In the genomic region with DNA sequence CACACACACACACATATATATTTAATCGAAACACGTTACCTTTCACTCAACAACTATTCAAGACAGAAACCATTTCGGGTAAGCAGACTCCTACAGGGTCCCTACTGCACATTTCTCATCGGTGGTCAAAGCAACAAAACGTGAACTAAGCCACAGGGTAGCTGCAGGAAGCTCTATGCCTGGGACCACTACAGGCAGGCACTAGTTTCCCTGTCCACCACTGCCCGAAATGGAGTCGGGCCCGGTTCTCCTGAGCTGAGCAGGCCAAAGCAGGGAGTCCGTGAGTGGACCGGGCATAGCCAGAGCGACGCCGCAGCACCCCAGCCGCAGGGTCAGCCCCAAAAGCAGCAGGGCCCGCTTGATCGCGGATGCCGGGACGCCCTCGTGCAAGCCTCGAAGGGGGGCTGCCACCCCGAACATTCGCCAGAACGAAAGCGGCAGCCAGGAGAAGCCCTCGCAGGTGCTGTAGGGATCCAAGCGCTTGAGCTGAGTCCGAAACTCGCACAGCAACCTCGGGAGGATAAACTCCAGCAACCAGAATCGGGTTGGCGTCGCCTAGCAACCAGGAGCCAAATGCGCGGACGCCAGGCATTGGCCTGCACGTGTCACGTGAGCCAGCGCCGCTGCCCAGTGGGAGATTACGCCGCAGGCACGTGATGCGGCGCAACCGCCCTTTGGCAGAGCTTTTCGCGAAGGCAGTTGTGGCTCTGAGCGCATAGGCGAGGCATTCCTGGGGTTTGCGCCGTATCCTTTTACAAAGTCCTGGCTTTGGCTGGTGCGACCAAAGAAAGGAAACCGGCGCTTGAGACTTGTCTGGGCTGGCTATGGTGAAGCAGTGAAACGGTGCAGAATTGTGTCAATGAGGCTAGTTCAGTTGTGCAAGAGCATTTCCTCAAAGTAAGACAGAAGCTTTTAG, we compare ENCODE assay signal across 8 cellular contexts. TPM values are rescaled to one million over a fixed set of nuclear protein-coding genes. Genes with fewer than 3 reads are reported as not detected.
DNase-seq lines count a peak whose midpoint lies in the region; ATAC-seq, FAIRE-seq and TF ChIP-seq lines count a peak whose summit lies in the region.

No MANE protein-coding gene starts in this region.

- peak overlapping the region; percentile 7 to 87; a peak in 2 of 4 replicates for H3K9ac ChIP-seq in K562 (ENCODE audit: insufficient read depth in 1 of 2, low read depth in 2 of 2, low read length in 2 of 2)

- peak; percentile 97 for DNase-seq in GM12891 (ENCODE audit: insufficient read length, low spot score)
- peak; percentile 78 to 87 for DNase-seq in NCI-H187 (lab: John Stamatoyannopoulos, UW)
- peak; percentile 81 to 88 (median 84) for DNase-seq in K562 (ENCODE audit: extremely low read depth in 1 of 4, low spot score in 3 of 4)
- DNase-seq in hippocampal formation (lab: John Stamatoyannopoulos, UW), result peak; percentile 91 to 93
- peak; percentile 92 for DNase-seq in renal cortical epithelial cell (ENCODE audit: low read depth)
- peak; percentile 97 to 98 for DNase-seq in vagina (ENCODE audit: extremely low spot score in 2 of 2)

- TF ChIP-seq EP300 in K562 (IDR thresholded peaks at IDR 0.05; ENCODE audit: low read length), result no peak

- H3K27me3 ChIP-seq in K562 (ENCODE audit: control insufficient read depth in 2 of 2, insufficient read depth in 2 of 2, low read length in 2 of 2), result no peaks in the 10 kb centered on the region
- H3K27me3 ChIP-seq in vagina, result no peaks in the 10 kb centered on the region

- POLR2A ChIA-PET in K562 (lab: Yijun Ruan, JAX), result interaction anchor here (0.6 to 1.6 kb wide), 5 partner anchors 9 to 450 kb away, joined by 3 to 5 read pairs (median 3); no protein-coding TSS in a partner anchor

- intact Hi-C loops in K562 (cut with micrococcal nuclease) (no loop called here), vagina (cut with DNase I) (no loop called here)

- no peaks in the 10 kb centered on the region for H3K36me3 ChIP-seq in K562 (ENCODE audit: control insufficient read depth, insufficient read depth, low read length)
- H3K36me3 ChIP-seq in vagina, result no peaks in the 10 kb centered on the region

- no TSS peak for BruUV-seq in K562 (replicated peaks; lab: Mats Ljungman, UMichigan)

- TF ChIP-seq CTCF in K562 (IDR thresholded peaks at IDR 0.05 in 2 of 3, conservative IDR thresholded peaks at IDR 0.05 in 1 of 3; ENCODE audit: insufficient read depth in 2 of 3, low read depth in 1 of 3, low read length in 3 of 3), result no peak
- TF ChIP-seq CTCF in vagina (IDR thresholded peaks at IDR 0.05), result no peak

- CTCF ChIA-PET in K562 (lab: Yijun Ruan, JAX; ENCODE audit: low intra/inter-chr PET ratio), result no interaction called here

- no peaks in the 10 kb centered on the region for H4K20me1 ChIP-seq in K562 (replicated peaks; ENCODE audit: control insufficient read depth, insufficient read depth, low read length)

- 50% methylated on average over 49 of the region's 56 CpGs for WGBS in K562 (ENCODE audit: insufficient coverage, low coverage, missing lambda C conversion rate)

- H2AFZ ChIP-seq in K562 (ENCODE audit: low read depth, low read length), result peak overlapping the region; percentile 83

- no peaks in the 10 kb centered on the region for H3K9me3 ChIP-seq in K562 (replicated peaks; ENCODE audit: control insufficient read depth, insufficient read depth, low read depth, low read length)
- H3K9me3 ChIP-seq in vagina, result no peaks in the 10 kb centered on the region

- in situ Hi-C loops in K562 (cut with MboI), result no loop called here

- H3K79me2 ChIP-seq in K562 (ENCODE audit: control insufficient read depth, insufficient read depth, low read length), result no peaks in the 10 kb centered on the region

- H3K4me1 ChIP-seq in K562 (replicated peaks in 1 of 2; ENCODE audit: control insufficient read depth in 2 of 2, insufficient read depth in 2 of 2, low read length in 2 of 2) (peaks cover 0 to 20% of the 10 kb centered on the region in 2 experiments; a peak in 3 of 5 replicates), vagina (peaks cover 27% of the 10 kb centered on the region)

- peak overlapping the region; percentile 32 for H3K4me3 ChIP-seq in K562
- peak overlapping the region; percentile 73 to 83 for H3K4me3 ChIP-seq in vagina

- peak overlapping the region; percentile 76 for H3K4me2 ChIP-seq in K562 (ENCODE audit: insufficient read depth, low read length)

- H3K9me1 ChIP-seq in K562 (ENCODE audit: control insufficient read depth, insufficient read depth, low read length), result no peaks in the 10 kb centered on the region

- no peak overlapping the region; the same call in 2 of the 3 replicates for H3K27ac ChIP-seq in K562 (ENCODE audit: extremely low read depth, low read depth, low read length)
- peak overlapping the region; percentile 90 for H3K27ac ChIP-seq in vagina

- ATAC-seq in HG02840 (IDR thresholded peaks at IDR 0.05; ENCODE audit: low FRiP score, unreplicated experiment) (peak; percentile 83), K562 (peak; percentile 88)

- no peak for TF ChIP-seq RAD21 in K562 (CRISPR knock-in tag; conservative IDR thresholded peaks at IDR 0.05 in 1 of 2, IDR thresholded peaks at IDR 0.05 in 1 of 2)

- peak; percentile 66; the same call in 1 of the 2 replicates for TF ChIP-seq POLR2A in GM12891 (IDR thresholded peaks at IDR 0.05; ENCODE audit: low read depth, low read length)
- no peak for TF ChIP-seq POLR2A in K562 (conservative IDR thresholded peaks at IDR 0.05)
- no peak for TF ChIP-seq POLR2A in vagina (IDR thresholded peaks at IDR 0.05)

- FAIRE-seq in GM12891 (lab: Jason Lieb, UNC) (peak; percentile 99), TTC549 (lab: Jason Lieb, UNC) (peak; percentile 74), K562 (lab: Jason Lieb, UNC) (peak; percentile 80)

TF ChIP-seq in GM12891, 5 proteins besides CTCF, POLR2A, EP300 and RAD21:
- TF ChIP-seq TAF1 (IDR thresholded peaks at IDR 0.05; ENCODE audit: low read depth, low read length) (no peak), PAX5 (IDR thresholded peaks at IDR 0.05; ENCODE audit: insufficient read depth, low read length, severe bottlenecking) (no peak), POLR2AphosphoS5 (IDR thresholded peaks at IDR 0.05; ENCODE audit: low read depth, low read length) (peak; percentile 52; the same call in 1 of the 2 replicates), SPI1 (IDR thresholded peaks at IDR 0.05; ENCODE audit: low read depth, low read length) (0 out of 2 replicates have a peak, but pooled peaks have one; percentile 21)
TF ChIP-seq in GM12891: peak in this region for 2.

TF ChIP-seq in K562, 482 proteins besides CTCF, POLR2A, EP300 and RAD21 (continues in another document):
- TF ChIP-seq CXXC5 (CRISPR knock-in tag; IDR thresholded peaks at IDR 0.05), result peak; percentile 56
- no peak for TF ChIP-seq PHTF2 (CRISPR knock-in tag; IDR thresholded peaks at IDR 0.05)
- TF ChIP-seq HEY1 (CRISPR knock-in tag; IDR thresholded peaks at IDR 0.05; ENCODE audit: borderline replicate concordance), result no peak
- TF ChIP-seq RBBP5 (IDR thresholded peaks at IDR 0.05; ENCODE audit: borderline replicate concordance, insufficient read depth, low read length, poor library complexity, severe bottlenecking), result peak; percentile 48
- TF ChIP-seq RAD51 (IDR thresholded peaks at IDR 0.05; ENCODE audit: borderline replicate concordance, low read depth), result peak; percentile 98
- no peak for TF ChIP-seq ZNF436 (CRISPR knock-in tag; IDR thresholded peaks at IDR 0.05)
- no peak for TF ChIP-seq SP2 (IDR thresholded peaks at IDR 0.05; ENCODE audit: extremely low read depth, low read depth, low read length, poor library complexity, severe bottlenecking)
- no peak for TF ChIP-seq ZNF408 (CRISPR knock-in tag; IDR thresholded peaks at IDR 0.05; ENCODE audit: low read depth)

RNA-seq across cellular contexts. Expression of a gene that starts 13.9 kb away (rescaled TPM):
- polyA plus RNA-seq in GM12891 (2012; ENCODE audit: low read depth, missing spikeins), result 4.7 TPM
- total RNA-seq in K562 (2011; cell fraction: chromatin; rRNA removed; ENCODE audit: low replicate concordance), result 185 and 291 TPM in 2 replicates
- total RNA-seq in K562 (2011; cell fraction: nucleolus; rRNA removed), result 109 and 114 TPM in 2 replicates
- 211 and 265 TPM in 2 replicates for total RNA-seq in K562 (2011; cell fraction: nucleoplasm; rRNA removed)
- total RNA-seq in K562 (2014; rRNA removed), result 21.2 and 31.5 TPM in 2 replicates
- 29.3 and 31.8 TPM in 2 replicates for total RNA-seq in K562 (2014; rRNA removed; fragmentation: Illumina TruSeq; extraction: Trizol)
- total RNA-seq in K562 (2015; rRNA removed; fragmentation: Illumina TruSeq; extraction: Trizol), result 23.6 and 23.9 TPM in 2 replicates
- total RNA-seq in K562 (2021), result 48.4 and 50.1 TPM in 2 replicates
- 14.5 and 16.3 TPM in 2 replicates for polyA plus RNA-seq in K562 (2011; rRNA removed)
- polyA plus RNA-seq in K562 (2011; cell fraction: cytosol; rRNA removed), result 8.1 and 10.8 TPM in 2 replicates
- 31.8 and 38.6 TPM in 2 replicates for polyA plus RNA-seq in K562 (2011; cell fraction: nucleus; rRNA removed)
- 11.9 and 18.2 TPM in 2 replicates for polyA plus RNA-seq in K562 (2012)
- polyA plus RNA-seq in K562 (2014; fragmentation: Illumina TruSeq; extraction: Trizol), result 27.4 and 32.0 TPM in 2 replicates
- polyA plus RNA-seq in K562 (2014; fragmentation: Nextera tagmentation; extraction: Ambion mirVana), result 1 to 10 TPM; 6.5 to 7.3 TPM
- polyA plus RNA-seq in K562 (2014; rRNA removed), result 17.1 and 19.1 TPM in 2 replicates
- 65.5 and 71.7 TPM in 2 replicates for polyA minus RNA-seq in K562 (2011; rRNA and poly(A)+ RNA removed)
- 19.4 and 25.7 TPM in 2 replicates for polyA minus RNA-seq in K562 (2011; cell fraction: cytosol; rRNA and poly(A)+ RNA removed)
- polyA minus RNA-seq in K562 (2011; cell fraction: nucleus; rRNA and poly(A)+ RNA removed), result 76.7 and 116 TPM in 2 replicates
- 8.2 and 33.0 TPM in 2 replicates for total RNA-seq in renal cortical epithelial cell
- total RNA-seq in vagina, result 59.2 TPM

RNA-seq across cellular contexts. Expression of a gene that starts 18.5 kb away (rescaled TPM):
- polyA plus RNA-seq in GM12891 (2012; ENCODE audit: low read depth, missing spikeins), result 4.5 TPM
- total RNA-seq in K562 (2011; cell fraction: chromatin; rRNA removed; ENCODE audit: low replicate concordance), result not detected in 2 replicates
- total RNA-seq in K562 (2011; cell fraction: nucleolus; rRNA removed), result not detected in 2 replicates
- not detected in 2 replicates for total RNA-seq in K562 (2011; cell fraction: nucleoplasm; rRNA removed)
- total RNA-seq in K562 (2014; rRNA removed), result not detected in 2 replicates
- not detected in 2 replicates for total RNA-seq in K562 (2014; rRNA removed; fragmentation: Illumina TruSeq; extraction: Trizol)
- not detected in 2 replicates for total RNA-seq in K562 (2015; rRNA removed; fragmentation: Illumina TruSeq; extraction: Trizol)
- total RNA-seq in K562 (2021), result 0.07 TPM in 1 of 2 replicates, not detected in the other
- polyA plus RNA-seq in K562 (2011; rRNA removed), result not detected in 2 replicates
- not detected in 2 replicates for polyA plus RNA-seq in K562 (2011; cell fraction: cytosol; rRNA removed)
- not detected in 2 replicates for polyA plus RNA-seq in K562 (2011; cell fraction: nucleus; rRNA removed)
- 0.04 TPM in 1 of 2 replicates, not detected in the other for polyA plus RNA-seq in K562 (2012)
- not detected in 2 replicates for polyA plus RNA-seq in K562 (2014; fragmentation: Illumina TruSeq; extraction: Trizol)
- not detected for polyA plus RNA-seq in K562 (2014; fragmentation: Nextera tagmentation; extraction: Ambion mirVana)
- not detected in 2 replicates for polyA plus RNA-seq in K562 (2014; rRNA removed)
- polyA minus RNA-seq in K562 (2011; rRNA and poly(A)+ RNA removed), result not detected in 2 replicates
- 0.29 and 0.64 TPM in 2 replicates for polyA minus RNA-seq in K562 (2011; cell fraction: cytosol; rRNA and poly(A)+ RNA removed)
- polyA minus RNA-seq in K562 (2011; cell fraction: nucleus; rRNA and poly(A)+ RNA removed), result not detected in 2 replicates
- 0.99 and 5.6 TPM in 2 replicates for total RNA-seq in renal cortical epithelial cell
- total RNA-seq in vagina, result 1.5 TPM
